Comparison of ENCODE assay signal across 18 cellular contexts in genomic region chr19:40768936-40769335, GRCh38. TPM values are rescaled to one million over a fixed set of nuclear protein-coding genes. Genes with fewer than 3 reads are reported as not detected.
A peak's percentile ranks its signal among the peaks of the same experiment; 100 is the strongest.
DNase-seq lines count a peak whose midpoint lies in the region; ATAC-seq and TF ChIP-seq lines count a peak whose summit lies in the region.
"Had no signal": no experiment of that assay in that cellular context is flagged by ENCODE, and none has a peak within 500 bp of the region (broad histone marks: within the 10 kb centered on the region; RNA-seq: fewer than 3 reads in every experiment).

No MANE protein-coding gene starts in this region.

- WGBS in endodermal cell (ENCODE audit: insufficient coverage in 1 of 2, insufficient read length in 1 of 2), 2 experiments: 93% methylated on average over 2 of the region's 2 CpGs; no CpG with 5 or more reads in 1 of the 2 experiments

- peaks cover 3% of the 10 kb centered on the region for H3K9me3 Mint-ChIP-seq in activated T-cell treated with anti-CD3 and anti-CD28 coated beads, Interleukin-2, amount 50 U/mL, for 24 hours
- peaks cover 1 to 3% of the 10 kb centered on the region in 2 donors for H3K9me3 Mint-ChIP-seq in activated T-cell treated with anti-CD3 and anti-CD28 coated beads, Interleukin-2, amount 50 U/mL, for 72 hours
- no peaks in the 10 kb centered on the region for H3K9me3 Mint-ChIP-seq in endodermal cell
- H3K9me3 Mint-ChIP-seq in stimulated activated naive B cell treated with anti-CD40 and anti-IgM and Interleukin-4, amounts not matched to agents 10 μg/mL and 1 μg/mL and 100 μg/mL, for 72 hours: peaks cover 0 to 8% of the 10 kb centered on the region in 2 donors

- no peaks in the 10 kb centered on the region for H3K79me2 ChIP-seq in KMS-11 (ENCODE audit: insufficient read depth, low read depth)

- in situ Hi-C loops in ACHN (cut with HindIII; ENCODE audit: low pct_ligation_motif_present, low pct_unique_long_range_greater_than_20kb, low sequenced_read_pairs): no loop called here

- peaks cover 19% of the 10 kb centered on the region; the same call in 1 of the 2 replicates for H3K36me3 ChIP-seq in KMS-11 (ENCODE audit: insufficient read depth)
- peaks cover 24% of the 10 kb centered on the region for H3K36me3 ChIP-seq in endodermal cell (ENCODE audit: control insufficient read depth, insufficient read depth, low read length)

- peaks cover 61% of the 10 kb centered on the region for H3K36me3 Mint-ChIP-seq in activated T-cell treated with anti-CD3 and anti-CD28 coated beads, Interleukin-2, amount 50 U/mL, for 24 hours (ENCODE audit: low read depth)
- peaks cover 14 to 21% of the 10 kb centered on the region in 2 donors for H3K36me3 Mint-ChIP-seq in activated T-cell treated with anti-CD3 and anti-CD28 coated beads, Interleukin-2, amount 50 U/mL, for 72 hours (ENCODE audit: insufficient read depth in 2 of 2)
- H3K36me3 Mint-ChIP-seq in endodermal cell (ENCODE audit: low read depth): peaks cover 39% of the 10 kb centered on the region
- peaks cover 46 to 51% of the 10 kb centered on the region in 2 donors for H3K36me3 Mint-ChIP-seq in stimulated activated naive B cell treated with anti-CD40 and anti-IgM and Interleukin-4, amounts not matched to agents 10 μg/mL and 1 μg/mL and 100 μg/mL, for 72 hours

- H3K27me3 Mint-ChIP-seq in activated T-cell treated with anti-CD3 and anti-CD28 coated beads, Interleukin-2, amount 50 U/mL, for 24 hours: no peaks in the 10 kb centered on the region
- H3K27me3 Mint-ChIP-seq in activated T-cell treated with anti-CD3 and anti-CD28 coated beads, Interleukin-2, amount 50 U/mL, for 72 hours (ENCODE audit: low read depth): no peaks in the 10 kb centered on the region
- H3K27me3 Mint-ChIP-seq in endodermal cell (ENCODE audit: insufficient read depth): no peaks in the 10 kb centered on the region
- H3K27me3 Mint-ChIP-seq in stimulated activated naive B cell treated with anti-CD40 and anti-IgM and Interleukin-4, amounts not matched to agents 10 μg/mL and 1 μg/mL and 100 μg/mL, for 72 hours: no peaks in the 10 kb centered on the region

- H3K4me2 ChIP-seq in KMS-11: 0 out of 2 replicates have a peak overlapping the region, but pooled peaks have one; percentile 6

- H3K9me3 ChIP-seq in endodermal cell (ENCODE audit: control insufficient read depth, low read length): no peaks in the 10 kb centered on the region
- H3K9me3 ChIP-seq: SJSA1 had no signal

- no peak for DNase-seq in activated T-cell treated with anti-CD3 and anti-CD28 coated beads, Interleukin-2, amount 50 U/mL, for 24 hours
- no peak for DNase-seq in activated T-cell treated with anti-CD3 and anti-CD28 coated beads, Interleukin-2, amount 50 U/mL, for 72 hours
- DNase-seq in endodermal cell (no peak), substantia nigra (lab: John Stamatoyannopoulos, UW) (no peak), AML-193 (lab: John Stamatoyannopoulos, UW) (no peak), ACHN (no peak)
- no peak for DNase-seq in stimulated activated naive B cell treated with anti-CD40 and anti-IgM and Interleukin-4, amounts not matched to agents 10 μg/mL and 1 μg/mL and 100 μg/mL, for 72 hours
- DNase-seq: EL, H7, NCI-H1417 treated with DMSO at 0.1 percent for 48 hours, NCI-H2029, NCI-H2171 treated with DMSO at 0.1 percent for 48 hours, NCI-H446 treated with DMSO at 0.1 percent for 48 hours, PC-3 had no signal

- H3K4me3 ChIP-seq in KMS-11 (IDR thresholded peaks at IDR 0.05; ENCODE audit: insufficient read depth, low read depth, low read length): no peak overlapping the region
- no peak overlapping the region for H3K4me3 ChIP-seq in endodermal cell (ENCODE audit: low read length)
- H3K4me3 ChIP-seq: SJSA1 had no signal

- no peak for TF ChIP-seq CTCF in KMS-11 (conservative IDR thresholded peaks at IDR 0.05; ENCODE audit: low read depth, low read length)
- TF ChIP-seq CTCF in endodermal cell (conservative IDR thresholded peaks at IDR 0.05): no peak

- H3K4me1 Mint-ChIP-seq in activated T-cell treated with anti-CD3 and anti-CD28 coated beads, Interleukin-2, amount 50 U/mL, for 24 hours (ENCODE audit: low read depth): peaks cover 38% of the 10 kb centered on the region
- H3K4me1 Mint-ChIP-seq in activated T-cell treated with anti-CD3 and anti-CD28 coated beads, Interleukin-2, amount 50 U/mL, for 72 hours (ENCODE audit: low read depth): peaks cover 21% of the 10 kb centered on the region
- no peaks in the 10 kb centered on the region for H3K4me1 Mint-ChIP-seq in endodermal cell
- peaks cover 10 to 33% of the 10 kb centered on the region in 2 donors for H3K4me1 Mint-ChIP-seq in stimulated activated naive B cell treated with anti-CD40 and anti-IgM and Interleukin-4, amounts not matched to agents 10 μg/mL and 1 μg/mL and 100 μg/mL, for 72 hours

- H2AFZ ChIP-seq in KMS-11 (ENCODE audit: low read depth): no peak overlapping the region

- no peak overlapping the region for H3K4me3 Mint-ChIP-seq in activated T-cell treated with anti-CD3 and anti-CD28 coated beads, Interleukin-2, amount 50 U/mL, for 24 hours
- H3K4me3 Mint-ChIP-seq in activated T-cell treated with anti-CD3 and anti-CD28 coated beads, Interleukin-2, amount 50 U/mL, for 72 hours: no peak overlapping the region
- H3K4me3 Mint-ChIP-seq in endodermal cell: no peak overlapping the region
- no peak overlapping the region for H3K4me3 Mint-ChIP-seq in stimulated activated naive B cell treated with anti-CD40 and anti-IgM and Interleukin-4, amounts not matched to agents 10 μg/mL and 1 μg/mL and 100 μg/mL, for 72 hours

- peaks cover 10% of the 10 kb centered on the region for H3K4me1 ChIP-seq in KMS-11 (ENCODE audit: low read depth, poor library complexity, severe bottlenecking)
- no peaks in the 10 kb centered on the region for H3K4me1 ChIP-seq in endodermal cell (ENCODE audit: control insufficient read depth, insufficient read depth, low read length)
- H3K4me1 ChIP-seq: SJSA1 had no signal

- ATAC-seq in activated T-cell treated with anti-CD3 and anti-CD28 coated beads, Interleukin-2, amount 50 U/mL, for 72 hours (replicated peaks in 1 of 2): no peak
- no peak for ATAC-seq in stimulated activated naive B cell treated with anti-CD40 and anti-IgM and Interleukin-4, amounts not matched to agents 10 μg/mL and 1 μg/mL and 100 μg/mL, for 72 hours (replicated peaks)
- ATAC-seq: PC-3 had no signal

- H4K20me1 ChIP-seq in KMS-11 (ENCODE audit: insufficient read depth): no peaks in the 10 kb centered on the region

- H3K27ac ChIP-seq in KMS-11 (0 out of 2 replicates have a peak overlapping the region, but pooled peaks have one; percentile 26), endodermal cell (ENCODE audit: low read depth, low read length) (no peak overlapping the region), substantia nigra (ENCODE audit: low read depth, low read length, poor library complexity, severe bottlenecking) (no peak overlapping the region)
- H3K27ac ChIP-seq: C4-2B, SJSA1 had no signal

- peak overlapping the region; percentile 40 for H3K27ac Mint-ChIP-seq in activated T-cell treated with anti-CD3 and anti-CD28 coated beads, Interleukin-2, amount 50 U/mL, for 24 hours
- no peak overlapping the region for H3K27ac Mint-ChIP-seq in activated T-cell treated with anti-CD3 and anti-CD28 coated beads, Interleukin-2, amount 50 U/mL, for 72 hours
- peak overlapping the region; percentile 52 for H3K27ac Mint-ChIP-seq in endodermal cell
- H3K27ac Mint-ChIP-seq in stimulated activated naive B cell treated with anti-CD40 and anti-IgM and Interleukin-4, amounts not matched to agents 10 μg/mL and 1 μg/mL and 100 μg/mL, for 72 hours: peak overlapping the region; percentile 31

- peaks cover 6% of the 10 kb centered on the region; the same call in 1 of the 2 replicates for H3K27me3 ChIP-seq in KMS-11 (ENCODE audit: insufficient read depth, low read depth)
- no peaks in the 10 kb centered on the region for H3K27me3 ChIP-seq in endodermal cell (ENCODE audit: control insufficient read depth, insufficient read depth, low read length, poor library complexity, severe bottlenecking)
- H3K27me3 ChIP-seq: SJSA1 had no signal

- no peak overlapping the region for H3K9ac ChIP-seq in KMS-11
- no peak overlapping the region for H3K9ac ChIP-seq in endodermal cell (ENCODE audit: extremely low read depth, low read length, poor library complexity, severe bottlenecking)

RNA-seq across cellular contexts. Expression of gene MIA, which starts 6.4 kb away (rescaled TPM):
- total RNA-seq in activated T-cell treated with anti-CD3 and anti-CD28 coated beads, Interleukin-2, amount 50 U/mL, for 72 hours: 1 to 10 TPM in 1 of 2 donors, under 1 TPM in 1; 0.97 to 1.1 TPM
- total RNA-seq in endodermal cell: not detected
- polyA plus RNA-seq in endodermal cell (2013, experiment 1 of 2): 3.2 TPM
- 5.2 TPM for polyA plus RNA-seq in endodermal cell (2013, experiment 2 of 2)
- total RNA-seq: A172, H7, PC-3, SJSA1 had no signal

RNA-seq across cellular contexts. Expression of gene RAB4B, which starts 9.1 kb away (rescaled TPM):
- 10 to 100 TPM; 44.4 to 45.7 TPM for total RNA-seq in activated T-cell treated with anti-CD3 and anti-CD28 coated beads, Interleukin-2, amount 50 U/mL, for 72 hours
- total RNA-seq in endodermal cell: 10 to 100 TPM; 29.2 to 34.1 TPM
- 30.7 TPM for polyA plus RNA-seq in endodermal cell (2013, experiment 1 of 2)
- polyA plus RNA-seq in endodermal cell (2013, experiment 2 of 2): 28.4 TPM

RNA-seq across cellular contexts. Expression of gene SNRPA, which starts 17.9 kb away (rescaled TPM):
- total RNA-seq in activated T-cell treated with anti-CD3 and anti-CD28 coated beads, Interleukin-2, amount 50 U/mL, for 72 hours: 100 to 1,000 TPM; 201 to 290 TPM
- total RNA-seq in endodermal cell: 100 to 1,000 TPM; 160 to 199 TPM
- 206 TPM for polyA plus RNA-seq in endodermal cell (2013, experiment 1 of 2)
- polyA plus RNA-seq in endodermal cell (2013, experiment 2 of 2): 196 TPM

RNA-seq across cellular contexts. Expression of gene ACTMAP, which starts 18.7 kb away (rescaled TPM):
- 10 to 100 TPM; 32.8 to 45.1 TPM for total RNA-seq in activated T-cell treated with anti-CD3 and anti-CD28 coated beads, Interleukin-2, amount 50 U/mL, for 72 hours
- total RNA-seq in endodermal cell: 10 to 100 TPM; 26.0 to 34.3 TPM
- 23.8 TPM for polyA plus RNA-seq in endodermal cell (2013, experiment 1 of 2)
- polyA plus RNA-seq in endodermal cell (2013, experiment 2 of 2): 21.1 TPM

RNA-seq across cellular contexts. Expression of gene EGLN2, which starts 30.1 kb away (rescaled TPM):
- 10 to 100 TPM; 90.5 to 91.8 TPM for total RNA-seq in activated T-cell treated with anti-CD3 and anti-CD28 coated beads, Interleukin-2, amount 50 U/mL, for 72 hours
- total RNA-seq in endodermal cell: 10 to 100 TPM; 87.4 to 99.8 TPM
- 58.5 TPM for polyA plus RNA-seq in endodermal cell (2013, experiment 1 of 2)
- 55.2 TPM for polyA plus RNA-seq in endodermal cell (2013, experiment 2 of 2)
